Comparison of ENCODE assay signal across 9 cellular contexts in the genomic region with DNA sequence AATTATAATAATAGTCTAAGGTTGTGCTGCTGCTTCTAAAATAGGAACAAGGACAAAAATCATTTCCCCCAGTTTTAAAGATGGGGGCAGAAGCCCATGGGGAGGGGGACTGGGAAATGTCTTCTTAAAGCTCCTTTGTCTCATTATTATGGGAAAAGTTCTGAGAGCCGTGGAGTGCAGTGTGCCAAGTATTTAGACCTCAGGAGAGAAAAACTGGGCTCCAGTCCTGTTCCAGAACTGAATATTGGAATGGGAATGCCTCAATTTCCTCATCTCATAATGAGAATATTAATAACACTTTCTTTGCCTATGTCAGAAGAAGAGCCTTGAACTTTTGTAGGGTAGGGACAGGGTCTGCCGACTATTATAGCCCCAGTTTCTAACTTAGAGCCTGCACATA. TPM values are rescaled to one million over a fixed set of nuclear protein-coding genes. Genes with fewer than 3 reads are reported as not detected.
A peak's percentile ranks its signal among the peaks of the same experiment; 100 is the strongest.
DNase-seq lines count a peak whose midpoint lies in the region; ATAC-seq and TF ChIP-seq lines count a peak whose summit lies in the region.
"Had no signal": no experiment of that assay in that cellular context is flagged by ENCODE, and none has a peak within 500 bp of the region (broad histone marks: within the 10 kb centered on the region; RNA-seq: fewer than 3 reads in every experiment).

No MANE protein-coding gene starts in this region.

- H3K9me3 Mint-ChIP-seq in T-helper 2 cell treated with Interferon-gamma antibody and Interleukin-4, amounts not matched to agents 5 μg/mL and 100 μg/mL, for 36 hours = no peaks in the 10 kb centered on the region
- no peaks in the 10 kb centered on the region for H3K9me3 Mint-ChIP-seq in stimulated activated effector memory CD8-positive, alpha-beta T cell treated with anti-CD3 and anti-CD28 coated beads, Interleukin-12 subunit alpha, Interleukin-12 subunit beta, amount 100 ng/mL, for 72 hours

- 0 out of 2 replicates have a peak overlapping the region, but pooled peaks have one; percentile 31 for H3K9ac ChIP-seq in SU-DHL-6 (ENCODE audit: low read length)

- H4K20me1 ChIP-seq in SU-DHL-6 (ENCODE audit: low read depth, low read length) = no peaks in the 10 kb centered on the region
- H4K20me1 ChIP-seq in hepatocyte (ENCODE audit: insufficient read depth, poor library complexity, severe bottlenecking) = no peaks in the 10 kb centered on the region

- DNase-seq in T-helper 2 cell treated with Interferon-gamma antibody and Interleukin-4, amounts not matched to agents 5 μg/mL and 100 μg/mL, for 36 hours (ENCODE audit: low spot score) = no peak
- DNase-seq in T-helper 2 cell (no peak), hepatocyte (ENCODE audit: low spot score) (no peak), putamen (ENCODE audit: low spot score) (no peak)
- no peak for DNase-seq in stimulated activated effector memory CD8-positive, alpha-beta T cell treated with anti-CD3 and anti-CD28 coated beads, Interleukin-12 subunit alpha, Interleukin-12 subunit beta, amount 100 ng/mL, for 72 hours (ENCODE audit: low spot score in 2 of 2)
- DNase-seq: midbrain had no signal

- peaks cover 36% of the 10 kb centered on the region for H3K27me3 Mint-ChIP-seq in T-helper 2 cell treated with Interferon-gamma antibody and Interleukin-4, amounts not matched to agents 5 μg/mL and 100 μg/mL, for 36 hours (ENCODE audit: low read depth)

- no peaks in the 10 kb centered on the region for H3F3A ChIP-seq in SU-DHL-6 (ENCODE audit: insufficient read depth)

- H3K4me1 Mint-ChIP-seq in T-helper 2 cell treated with Interferon-gamma antibody and Interleukin-4, amounts not matched to agents 5 μg/mL and 100 μg/mL, for 36 hours (ENCODE audit: low read depth) = peaks cover 19% of the 10 kb centered on the region
- peaks cover 30% of the 10 kb centered on the region for H3K4me1 Mint-ChIP-seq in stimulated activated effector memory CD8-positive, alpha-beta T cell treated with anti-CD3 and anti-CD28 coated beads, Interleukin-12 subunit alpha, Interleukin-12 subunit beta, amount 100 ng/mL, for 72 hours

- H3K27ac Mint-ChIP-seq in T-helper 2 cell treated with Interferon-gamma antibody and Interleukin-4, amounts not matched to agents 5 μg/mL and 100 μg/mL, for 36 hours = no peak overlapping the region
- no peak overlapping the region for H3K27ac Mint-ChIP-seq in stimulated activated effector memory CD8-positive, alpha-beta T cell treated with anti-CD3 and anti-CD28 coated beads, Interleukin-12 subunit alpha, Interleukin-12 subunit beta, amount 100 ng/mL, for 72 hours

- H3K4me3 Mint-ChIP-seq in T-helper 2 cell treated with Interferon-gamma antibody and Interleukin-4, amounts not matched to agents 5 μg/mL and 100 μg/mL, for 36 hours = peak overlapping the region; percentile 85
- H3K4me3 Mint-ChIP-seq in stimulated activated effector memory CD8-positive, alpha-beta T cell treated with anti-CD3 and anti-CD28 coated beads, Interleukin-12 subunit alpha, Interleukin-12 subunit beta, amount 100 ng/mL, for 72 hours = peak overlapping the region; percentile 70

- WGBS in hepatocyte (ENCODE audit: low lambda C conversion rate, missing lambda C conversion rate) = 79% methylated on average over 2 of the region's 2 CpGs

- H3K27ac ChIP-seq in SU-DHL-6 (ENCODE audit: low read depth, low read length) (no peak overlapping the region), hepatocyte (no peak overlapping the region)

- H3K27me3 ChIP-seq in SU-DHL-6 (ENCODE audit: low read length) = no peaks in the 10 kb centered on the region
- no peaks in the 10 kb centered on the region for H3K27me3 ChIP-seq in hepatocyte

- H3K9me2 ChIP-seq in SU-DHL-6 (replicated peaks; ENCODE audit: insufficient read depth, low read length) (no peaks in the 10 kb centered on the region), hepatocyte (replicated peaks; ENCODE audit: insufficient read depth) (no peaks in the 10 kb centered on the region)

- H3K36me3 ChIP-seq in SU-DHL-6 (ENCODE audit: low read length) = no peaks in the 10 kb centered on the region
- no peaks in the 10 kb centered on the region for H3K36me3 ChIP-seq in hepatocyte (replicated peaks; ENCODE audit: insufficient read depth, low read depth)

- H3K4me3 ChIP-seq in SU-DHL-6 (ENCODE audit: insufficient read depth, low read length, poor library complexity, severe bottlenecking) = no peak overlapping the region
- no peak overlapping the region for H3K4me3 ChIP-seq in hepatocyte

- no peaks in the 10 kb centered on the region for H3K9me3 ChIP-seq in SU-DHL-6 (ENCODE audit: insufficient read depth, low read length)
- H3K9me3 ChIP-seq in hepatocyte (ENCODE audit: low read depth) = no peaks in the 10 kb centered on the region

- no peak for ATAC-seq in stimulated activated effector memory CD8-positive, alpha-beta T cell treated with anti-CD3 and anti-CD28 coated beads, Interleukin-12 subunit alpha, Interleukin-12 subunit beta, amount 100 ng/mL, for 72 hours
- ATAC-seq in activated CD4-positive, CD25-positive, alpha-beta regulatory T cell treated with anti-CD3 and anti-CD28 coated beads, Interleukin-2, amount 50 U/mL, for 24 hours = no peak
- ATAC-seq in HG03097 (IDR thresholded peaks at IDR 0.05; ENCODE audit: low FRiP score, unreplicated experiment) = no peak

- H3K79me2 ChIP-seq in SU-DHL-6 (ENCODE audit: insufficient read depth, low read length) (no peaks in the 10 kb centered on the region), hepatocyte (no peaks in the 10 kb centered on the region)

- TF ChIP-seq CTCF in SU-DHL-6 (IDR thresholded peaks at IDR 0.05; ENCODE audit: insufficient read depth, low read length, poor library complexity, severe bottlenecking) (no peak), hepatocyte (IDR thresholded peaks at IDR 0.05; ENCODE audit: poor library complexity) (no peak)

- H2AFZ ChIP-seq in SU-DHL-6 (ENCODE audit: low read depth, low read length, severe bottlenecking) (no peak overlapping the region), hepatocyte (no peak overlapping the region)

- peaks cover 5% of the 10 kb centered on the region for H3K4me1 ChIP-seq in hepatocyte (ENCODE audit: insufficient read depth)

- H3K4me2 ChIP-seq in SU-DHL-6 (ENCODE audit: low read depth, low read length, poor library complexity, severe bottlenecking) (peak overlapping the region; percentile 49), hepatocyte (peak overlapping the region; percentile 71)

- no peaks in the 10 kb centered on the region for H3K36me3 Mint-ChIP-seq in T-helper 2 cell treated with Interferon-gamma antibody and Interleukin-4, amounts not matched to agents 5 μg/mL and 100 μg/mL, for 36 hours (ENCODE audit: low read depth)
- peaks cover 12% of the 10 kb centered on the region for H3K36me3 Mint-ChIP-seq in stimulated activated effector memory CD8-positive, alpha-beta T cell treated with anti-CD3 and anti-CD28 coated beads, Interleukin-12 subunit alpha, Interleukin-12 subunit beta, amount 100 ng/mL, for 72 hours

RNA-seq across cellular contexts. Expression of gene ATF3, which starts 40.9 kb away (rescaled TPM):
- total RNA-seq in hepatocyte = 128 TPM in 2 replicates
- polyA plus RNA-seq in hepatocyte = 129 and 178 TPM in 2 replicates
